Comparison of ENCODE assay signal across 8 cellular contexts in the genomic region with DNA sequence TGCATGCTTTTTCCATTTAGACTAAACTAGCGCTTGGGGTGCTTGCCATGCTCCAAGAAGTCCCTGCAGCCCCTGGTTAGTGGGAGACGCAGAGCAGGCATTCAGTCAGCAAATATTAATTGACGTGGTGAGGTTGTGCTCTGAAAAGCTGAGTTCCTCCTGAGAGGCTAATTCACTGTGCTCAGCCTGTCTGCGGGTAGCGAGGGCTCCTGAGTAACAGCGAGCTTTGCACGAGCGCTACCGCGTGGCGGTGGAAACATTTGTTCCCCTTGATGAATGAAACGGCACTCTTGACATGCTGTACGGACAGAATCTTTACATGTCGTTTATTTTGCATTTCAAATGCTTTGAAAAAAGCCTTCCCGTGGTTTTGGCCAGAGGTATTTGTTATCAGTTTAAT.
DNase-seq lines count a peak whose midpoint lies in the region; ATAC-seq and TF ChIP-seq lines count a peak whose summit lies in the region.

No MANE protein-coding gene starts in this region.

- no peaks in the 10 kb centered on the region for H3K9me3 Mint-ChIP-seq in GM23338

- H3K4me2 ChIP-seq in GM23338 = peak overlapping the region; percentile 48

- DNase-seq in GM23338 (ENCODE audit: low spot score) (peak; percentile 36), T-helper 17 cell (no peak), heart left ventricle (peak in 1 of 5 donors; percentile 37), putamen (ENCODE audit: low spot score) (peak; percentile 82), NCI-H146 treated with DMSO at 0.1 percent for 48 hours (lab: John Stamatoyannopoulos, UW; ENCODE audit: unreplicated experiment) (no peak), AML-193 (lab: John Stamatoyannopoulos, UW) (no peak)

- H3K9me2 ChIP-seq in GM23338 (ENCODE audit: insufficient read depth) = no peaks in the 10 kb centered on the region

- no peaks in the 10 kb centered on the region for H3K79me2 ChIP-seq in GM23338 (replicated peaks; ENCODE audit: insufficient read depth)

- H2AFZ ChIP-seq in GM23338 = peak overlapping the region; percentile 5; the same call in 1 of the 2 replicates

- H3F3A ChIP-seq in GM23338 (replicated peaks; ENCODE audit: low read depth) = no peaks in the 10 kb centered on the region

- peaks cover 10% of the 10 kb centered on the region; the same call in 1 of the 2 replicates for H3K4me1 ChIP-seq in GM23338 (ENCODE audit: insufficient read depth)
- peaks cover 0 to 14% (median 4%) of the 10 kb centered on the region in 12 donors for H3K4me1 ChIP-seq in heart left ventricle

- peaks cover 20% of the 10 kb centered on the region for H3K4me1 Mint-ChIP-seq in GM23338
- H3K4me1 Mint-ChIP-seq in T-helper 17 cell = peaks cover 3% of the 10 kb centered on the region

- peak in 1 of 2 experiments; percentile 25; a peak in 1 of 4 replicates for TF ChIP-seq CTCF in GM23338 (conservative IDR thresholded peaks at IDR 0.05; ENCODE audit: low read depth in 2 of 2)
- peak in 2 of 12 donors; percentile 12 to 38 for TF ChIP-seq CTCF in heart left ventricle (IDR thresholded peaks at IDR 0.05)

- TF ChIP-seq POLR2A in heart left ventricle (IDR thresholded peaks at IDR 0.05) = no peak

- H3K36me3 ChIP-seq in GM23338 (ENCODE audit: insufficient read depth) (no peaks in the 10 kb centered on the region), heart left ventricle (no peaks in the 10 kb centered on the region)

- peaks cover 12% of the 10 kb centered on the region for H3K27me3 Mint-ChIP-seq in GM23338 (ENCODE audit: insufficient read depth, low read depth, poor library complexity)
- peaks cover 5% of the 10 kb centered on the region for H3K27me3 Mint-ChIP-seq in T-helper 17 cell

- H3K4me3 ChIP-seq in GM23338 = no peak overlapping the region
- H3K4me3 ChIP-seq in heart left ventricle = no peak overlapping the region

- WGBS in heart left ventricle, 4 donors = 71 to 79% (median 75%) methylated on average over 15 of the region's 15 CpGs

- H3K27ac ChIP-seq in GM23338 (ENCODE audit: low read depth) = no peak overlapping the region
- H3K27ac ChIP-seq in heart left ventricle = peak overlapping the region in 4 of 12 donors; percentile 6 to 63 (median 44)

- intact Hi-C loops in heart left ventricle (cut with DNase I) = loop anchor here in 1 of 10 donors (5.0 kb wide), 1 partner anchor 38 kb away; no protein-coding TSS in a partner anchor

- H3K9me3 ChIP-seq in T-helper 17 cell (ENCODE audit: control insufficient read depth, low read length, poor library complexity, severe bottlenecking) (no peaks in the 10 kb centered on the region), heart left ventricle (no peaks in the 10 kb centered on the region)

- no peak overlapping the region for H3K27ac Mint-ChIP-seq in GM23338
- no peak overlapping the region for H3K27ac Mint-ChIP-seq in T-helper 17 cell

- H3K4me3 Mint-ChIP-seq in GM23338 (peak overlapping the region; percentile 36; the same call in 2 of the 3 replicates), T-helper 17 cell (peak overlapping the region; percentile 7)

- no peaks in the 10 kb centered on the region for H4K20me1 ChIP-seq in GM23338 (replicated peaks; ENCODE audit: insufficient read depth)

- H3K36me3 Mint-ChIP-seq in GM23338 (ENCODE audit: low read depth) (no peaks in the 10 kb centered on the region), T-helper 17 cell (ENCODE audit: low read depth) (no peaks in the 10 kb centered on the region)

- peaks cover 8% of the 10 kb centered on the region; the same call in 1 of the 2 replicates for H3K27me3 ChIP-seq in GM23338 (ENCODE audit: insufficient read depth)
- no peaks in the 10 kb centered on the region for H3K27me3 ChIP-seq in heart left ventricle

- ATAC-seq in GM23338 (peak; percentile 68), T-helper 17 cell (no peak), heart left ventricle (peak in 3 of 4 donors; percentile 28 to 47 (median 44)), GM21447 (IDR thresholded peaks at IDR 0.05; ENCODE audit: unreplicated experiment) (no peak), HG02763 (IDR thresholded peaks at IDR 0.05; ENCODE audit: unreplicated experiment) (no peak)

TF ChIP-seq in GM23338, 12 proteins besides CTCF, POLR2A, EP300 and RAD21:
- TF ChIP-seq, protein P1, sequence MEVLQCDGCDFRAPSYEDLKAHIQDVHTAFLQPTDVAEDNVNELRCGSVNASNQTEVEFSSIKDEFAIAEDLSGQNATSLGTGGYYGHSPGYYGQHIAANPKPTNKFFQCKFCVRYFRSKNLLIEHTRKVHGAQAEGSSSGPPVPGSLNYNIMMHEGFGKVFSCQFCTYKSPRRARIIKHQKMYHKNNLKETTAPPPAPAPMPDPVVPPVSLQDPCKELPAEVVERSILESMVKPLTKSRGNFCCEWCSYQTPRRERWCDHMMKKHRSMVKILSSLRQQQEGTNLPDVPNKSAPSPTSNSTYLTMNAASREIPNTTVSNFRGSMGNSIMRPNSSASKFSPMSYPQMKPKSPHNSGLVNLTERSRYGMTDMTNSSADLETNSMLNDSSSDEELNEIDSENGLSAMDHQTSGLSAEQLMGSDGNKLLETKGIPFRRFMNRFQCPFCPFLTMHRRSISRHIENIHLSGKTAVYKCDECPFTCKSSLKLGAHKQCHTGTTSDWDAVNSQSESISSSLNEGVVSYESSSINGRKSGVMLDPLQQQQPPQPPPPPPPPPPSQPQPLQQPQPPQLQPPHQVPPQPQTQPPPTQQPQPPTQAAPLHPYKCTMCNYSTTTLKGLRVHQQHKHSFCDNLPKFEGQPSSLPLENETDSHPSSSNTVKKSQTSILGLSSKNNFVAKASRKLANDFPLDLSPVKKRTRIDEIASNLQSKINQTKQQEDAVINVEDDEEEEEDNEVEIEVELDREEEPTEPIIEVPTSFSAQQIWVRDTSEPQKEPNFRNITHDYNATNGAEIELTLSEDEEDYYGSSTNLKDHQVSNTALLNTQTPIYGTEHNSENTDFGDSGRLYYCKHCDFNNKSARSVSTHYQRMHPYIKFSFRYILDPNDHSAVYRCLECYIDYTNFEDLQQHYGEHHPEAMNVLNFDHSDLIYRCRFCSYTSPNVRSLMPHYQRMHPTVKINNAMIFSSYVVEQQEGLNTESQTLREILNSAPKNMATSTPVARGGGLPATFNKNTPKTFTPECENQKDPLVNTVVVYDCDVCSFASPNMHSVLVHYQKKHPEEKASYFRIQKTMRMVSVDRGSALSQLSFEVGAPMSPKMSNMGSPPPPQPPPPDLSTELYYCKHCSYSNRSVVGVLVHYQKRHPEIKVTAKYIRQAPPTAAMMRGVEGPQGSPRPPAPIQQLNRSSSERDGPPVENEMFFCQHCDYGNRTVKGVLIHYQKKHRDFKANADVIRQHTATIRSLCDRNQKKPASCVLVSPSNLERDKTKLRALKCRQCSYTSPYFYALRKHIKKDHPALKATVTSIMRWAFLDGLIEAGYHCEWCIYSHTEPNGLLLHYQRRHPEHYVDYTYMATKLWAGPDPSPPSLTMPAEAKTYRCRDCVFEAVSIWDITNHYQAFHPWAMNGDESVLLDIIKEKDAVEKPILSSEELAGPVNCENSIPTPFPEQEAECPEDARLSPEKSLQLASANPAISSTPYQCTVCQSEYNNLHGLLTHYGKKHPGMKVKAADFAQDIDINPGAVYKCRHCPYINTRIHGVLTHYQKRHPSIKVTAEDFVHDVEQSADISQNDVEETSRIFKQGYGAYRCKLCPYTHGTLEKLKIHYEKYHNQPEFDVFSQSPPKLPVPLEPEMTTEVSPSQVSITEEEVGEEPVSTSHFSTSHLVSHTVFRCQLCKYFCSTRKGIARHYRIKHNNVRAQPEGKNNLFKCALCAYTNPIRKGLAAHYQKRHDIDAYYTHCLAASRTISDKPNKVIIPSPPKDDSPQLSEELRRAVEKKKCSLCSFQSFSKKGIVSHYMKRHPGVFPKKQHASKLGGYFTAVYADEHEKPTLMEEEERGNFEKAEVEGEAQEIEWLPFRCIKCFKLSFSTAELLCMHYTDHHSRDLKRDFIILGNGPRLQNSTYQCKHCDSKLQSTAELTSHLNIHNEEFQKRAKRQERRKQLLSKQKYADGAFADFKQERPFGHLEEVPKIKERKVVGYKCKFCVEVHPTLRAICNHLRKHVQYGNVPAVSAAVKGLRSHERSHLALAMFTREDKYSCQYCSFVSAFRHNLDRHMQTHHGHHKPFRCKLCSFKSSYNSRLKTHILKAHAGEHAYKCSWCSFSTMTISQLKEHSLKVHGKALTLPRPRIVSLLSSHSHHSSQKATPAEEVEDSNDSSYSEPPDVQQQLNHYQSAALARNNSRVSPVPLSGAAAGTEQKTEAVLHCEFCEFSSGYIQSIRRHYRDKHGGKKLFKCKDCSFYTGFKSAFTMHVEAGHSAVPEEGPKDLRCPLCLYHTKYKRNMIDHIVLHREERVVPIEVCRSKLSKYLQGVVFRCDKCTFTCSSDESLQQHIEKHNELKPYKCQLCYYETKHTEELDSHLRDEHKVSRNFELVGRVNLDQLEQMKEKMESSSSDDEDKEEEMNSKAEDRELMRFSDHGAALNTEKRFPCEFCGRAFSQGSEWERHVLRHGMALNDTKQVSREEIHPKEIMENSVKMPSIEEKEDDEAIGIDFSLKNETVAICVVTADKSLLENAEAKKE (CRISPR knock-in tag; IDR thresholded peaks at IDR 0.05) = no peak
- no peak for TF ChIP-seq CREB1 (CRISPR knock-in tag; IDR thresholded peaks at IDR 0.05; ENCODE audit: low read depth)
- TF ChIP-seq, protein P2, sequence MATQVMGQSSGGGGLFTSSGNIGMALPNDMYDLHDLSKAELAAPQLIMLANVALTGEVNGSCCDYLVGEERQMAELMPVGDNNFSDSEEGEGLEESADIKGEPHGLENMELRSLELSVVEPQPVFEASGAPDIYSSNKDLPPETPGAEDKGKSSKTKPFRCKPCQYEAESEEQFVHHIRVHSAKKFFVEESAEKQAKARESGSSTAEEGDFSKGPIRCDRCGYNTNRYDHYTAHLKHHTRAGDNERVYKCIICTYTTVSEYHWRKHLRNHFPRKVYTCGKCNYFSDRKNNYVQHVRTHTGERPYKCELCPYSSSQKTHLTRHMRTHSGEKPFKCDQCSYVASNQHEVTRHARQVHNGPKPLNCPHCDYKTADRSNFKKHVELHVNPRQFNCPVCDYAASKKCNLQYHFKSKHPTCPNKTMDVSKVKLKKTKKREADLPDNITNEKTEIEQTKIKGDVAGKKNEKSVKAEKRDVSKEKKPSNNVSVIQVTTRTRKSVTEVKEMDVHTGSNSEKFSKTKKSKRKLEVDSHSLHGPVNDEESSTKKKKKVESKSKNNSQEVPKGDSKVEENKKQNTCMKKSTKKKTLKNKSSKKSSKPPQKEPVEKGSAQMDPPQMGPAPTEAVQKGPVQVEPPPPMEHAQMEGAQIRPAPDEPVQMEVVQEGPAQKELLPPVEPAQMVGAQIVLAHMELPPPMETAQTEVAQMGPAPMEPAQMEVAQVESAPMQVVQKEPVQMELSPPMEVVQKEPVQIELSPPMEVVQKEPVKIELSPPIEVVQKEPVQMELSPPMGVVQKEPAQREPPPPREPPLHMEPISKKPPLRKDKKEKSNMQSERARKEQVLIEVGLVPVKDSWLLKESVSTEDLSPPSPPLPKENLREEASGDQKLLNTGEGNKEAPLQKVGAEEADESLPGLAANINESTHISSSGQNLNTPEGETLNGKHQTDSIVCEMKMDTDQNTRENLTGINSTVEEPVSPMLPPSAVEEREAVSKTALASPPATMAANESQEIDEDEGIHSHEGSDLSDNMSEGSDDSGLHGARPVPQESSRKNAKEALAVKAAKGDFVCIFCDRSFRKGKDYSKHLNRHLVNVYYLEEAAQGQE (IDR thresholded peaks at IDR 0.05; ENCODE audit: unreplicated experiment) = no peak

Comparison
In these comparisons a context has a peak if more than half of its experiments do, and no peak if none do; other contexts are left out.
1. ATAC-seq: peak in GM23338 (single experiment) and heart left ventricle (3 of 4); none in T-helper 17 cell (single experiment), GM21447 (single experiment) and HG02763 (single experiment).
2. DNase-seq: peak in GM23338 (single experiment) and putamen (single experiment); none in T-helper 17 cell (0 of 3), NCI-H146 treated with DMSO at 0.1 percent for 48 hours (single experiment) and AML-193 (0 of 2).